In the genomic region with DNA sequence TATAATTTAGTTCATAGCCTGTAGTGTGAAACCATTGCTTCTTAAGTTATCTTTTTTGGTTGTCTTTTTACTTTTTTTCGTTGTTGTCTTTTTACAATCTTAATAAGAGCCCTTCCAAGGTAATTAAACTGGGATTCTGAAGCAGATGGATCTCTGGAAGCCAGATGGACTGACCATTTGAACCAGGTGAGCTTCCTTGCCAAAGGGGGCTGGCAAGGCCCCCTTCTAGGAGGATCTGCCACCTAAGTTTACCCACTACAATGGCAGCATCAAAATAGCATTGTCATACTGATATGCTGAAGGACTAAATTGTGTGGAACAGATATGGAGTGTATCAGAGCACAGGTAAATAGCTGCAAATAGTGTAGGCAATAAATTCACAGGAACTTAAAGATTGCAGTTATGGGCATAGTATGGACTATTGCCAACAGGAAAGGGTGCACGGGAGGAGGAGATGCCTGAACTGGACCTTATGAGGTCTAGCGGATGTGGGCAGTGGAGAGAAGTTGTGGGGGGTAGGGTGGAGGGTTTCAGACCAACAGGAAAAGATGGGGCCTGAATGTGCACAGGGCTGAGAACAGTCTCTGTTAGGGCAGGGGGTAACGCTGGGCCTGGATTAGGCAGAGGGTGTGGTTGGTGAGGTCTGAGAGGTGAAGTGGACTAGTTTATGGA, we compare ENCODE assay signal across 1 cellular context.
TF ChIP-seq lines count a peak whose summit lies in the region.

No MANE protein-coding gene starts in this region.

TF ChIP-seq in H1, 55 proteins besides CTCF, POLR2A, EP300 and RAD21 (continued from another document):
- no peak for TF ChIP-seq RBBP5 (IDR thresholded peaks at IDR 0.05; ENCODE audit: borderline replicate concordance, low read depth, low read length)
- no peak for TF ChIP-seq CHD1 (IDR thresholded peaks at IDR 0.05; ENCODE audit: low read depth, low read length)
- no peak for TF ChIP-seq SUZ12 (IDR thresholded peaks at IDR 0.05; ENCODE audit: low read length)
- no peak for TF ChIP-seq CBX5 (IDR thresholded peaks at IDR 0.05; ENCODE audit: low read depth, low read length)
- no peak for TF ChIP-seq CHD2 (IDR thresholded peaks at IDR 0.05; ENCODE audit: low read length)
- TF ChIP-seq RFX5 (IDR thresholded peaks at IDR 0.05; ENCODE audit: borderline replicate concordance, low read depth, low read length), result no peak
- no peak for TF ChIP-seq GABPA (IDR thresholded peaks at IDR 0.05; ENCODE audit: borderline replicate concordance, insufficient read depth, low read length)
TF ChIP-seq in H1: peak in this region for 0.
